18 cellular contexts compared by ENCODE assay signal in genomic region chr20:40275738-40276137, GRCh38.
DNase-seq lines count a peak whose midpoint lies in the region; ATAC-seq and TF ChIP-seq lines count a peak whose summit lies in the region.
"Had no signal": no experiment of that assay in that cellular context is flagged by ENCODE, and none has a peak within 500 bp of the region (broad histone marks: within the 10 kb centered on the region; RNA-seq: fewer than 3 reads in every experiment).

No MANE protein-coding gene starts in this region.

- H3K27me3 Mint-ChIP-seq in GM23338 (ENCODE audit: insufficient read depth, low read depth, poor library complexity) = peaks cover 24% of the 10 kb centered on the region
- H3K27me3 Mint-ChIP-seq in activated CD4-positive, alpha-beta T cell treated with anti-CD3 and anti-CD28 coated beads for 36 hours = peaks cover 2% of the 10 kb centered on the region

- 41% methylated on average over 10 of the region's 10 CpGs for WGBS in smooth muscle cell (ENCODE audit: low lambda C conversion rate)

- no peak for TF ChIP-seq CTCF in GM23338 (conservative IDR thresholded peaks at IDR 0.05; ENCODE audit: low read depth in 2 of 2)
- TF ChIP-seq CTCF in smooth muscle cell (IDR thresholded peaks at IDR 0.05; ENCODE audit: borderline replicate concordance, insufficient read depth, poor library complexity, severe bottlenecking) = no peak

- H3K9me3 ChIP-seq in iPS-15b (ENCODE audit: control insufficient read depth, insufficient read depth, low read length) (no peaks in the 10 kb centered on the region), smooth muscle cell (replicated peaks; ENCODE audit: low read depth) (no peaks in the 10 kb centered on the region)
- H3K9me3 ChIP-seq: A549 had no signal

- H4K20me1 ChIP-seq in GM23338 (replicated peaks; ENCODE audit: insufficient read depth) = no peaks in the 10 kb centered on the region
- H4K20me1 ChIP-seq in smooth muscle cell (ENCODE audit: low read depth) = no peaks in the 10 kb centered on the region

- H3F3A ChIP-seq in GM23338 (replicated peaks; ENCODE audit: low read depth) (peaks cover 32% of the 10 kb centered on the region), smooth muscle cell (ENCODE audit: low read depth) (peaks cover 18% of the 10 kb centered on the region)

- H3K4me3 ChIP-seq in GM23338 (peak overlapping the region; percentile 87), iPS-15b (ENCODE audit: low read depth, low read length) (peak overlapping the region; percentile 3), smooth muscle cell (no peak overlapping the region)
- H3K4me3 ChIP-seq: A549 had no signal

- peak overlapping the region; percentile 87 for H3K4me2 ChIP-seq in GM23338
- H3K4me2 ChIP-seq in smooth muscle cell = peak overlapping the region; percentile 65
- H3K4me2 ChIP-seq: A549 had no signal

- CTCF ChIA-PET in activated CD4-positive, alpha-beta T cell treated with anti-CD3 and anti-CD28 coated beads for 36 hours (lab: Charles Lee) = no interaction called here

- POLR2A ChIA-PET in activated CD4-positive, alpha-beta T cell treated with anti-CD3 and anti-CD28 coated beads for 36 hours (lab: Charles Lee) = no interaction called here

- H3K4me1 ChIP-seq in GM23338 (ENCODE audit: insufficient read depth) (peaks cover 62% of the 10 kb centered on the region), iPS-15b (ENCODE audit: control insufficient read depth, insufficient read depth, low read length) (peaks cover 34% of the 10 kb centered on the region), smooth muscle cell (ENCODE audit: low read depth) (peaks cover 31% of the 10 kb centered on the region)

- H3K27me3 ChIP-seq in GM23338 (ENCODE audit: insufficient read depth) (no peaks in the 10 kb centered on the region), iPS-15b (ENCODE audit: control insufficient read depth, insufficient read depth, low read length) (no peaks in the 10 kb centered on the region), smooth muscle cell (ENCODE audit: low read depth) (no peaks in the 10 kb centered on the region)

- ATAC-seq in GM23338 (no peak), SK-N-SH treated with all-trans-retinoic acid at 6 μM for 48 hours (no peak)
- ATAC-seq in activated CD4-positive, alpha-beta T cell treated with anti-CD3 and anti-CD28 coated beads for 36 hours = no peak
- ATAC-seq: A549 had no signal

- intact Hi-C loops in activated CD4-positive, alpha-beta T cell treated with anti-CD3 and anti-CD28 coated beads for 36 hours (cut with DNase I, micrococcal nuclease) = no loop called here

- peaks cover 10% of the 10 kb centered on the region; the same call in 2 of the 3 replicates for H3K9me3 Mint-ChIP-seq in GM23338
- no peaks in the 10 kb centered on the region for H3K9me3 Mint-ChIP-seq in activated CD4-positive, alpha-beta T cell treated with anti-CD3 and anti-CD28 coated beads for 36 hours (ENCODE audit: low read depth)
- H3K9me3 Mint-ChIP-seq: CD14-positive monocyte had no signal

- H3K36me3 ChIP-seq in GM23338 (ENCODE audit: insufficient read depth) = peaks cover 22% of the 10 kb centered on the region
- peaks cover 2% of the 10 kb centered on the region for H3K36me3 ChIP-seq in iPS-15b (ENCODE audit: control insufficient read depth, insufficient read depth, low read length)
- no peaks in the 10 kb centered on the region for H3K36me3 ChIP-seq in smooth muscle cell (ENCODE audit: low read depth)

- H2AFZ ChIP-seq in GM23338 (no peak overlapping the region), smooth muscle cell (ENCODE audit: low read depth) (no peak overlapping the region)

- H3K79me2 ChIP-seq in GM23338 (replicated peaks; ENCODE audit: insufficient read depth) (peaks cover 35% of the 10 kb centered on the region), smooth muscle cell (ENCODE audit: low read depth) (no peaks in the 10 kb centered on the region)

- DNase-seq in GM23338 (ENCODE audit: low spot score) (no peak), smooth muscle cell (lab: John Stamatoyannopoulos, UW; ENCODE audit: unreplicated experiment) (no peak), NCI-H524 treated with DMSO at 0.1 percent for 48 hours (lab: John Stamatoyannopoulos, UW) (no peak), NOMO-1 treated with dmso at 0.1 percent for 144 hours (lab: John Stamatoyannopoulos, UW; ENCODE audit: unreplicated experiment) (no peak), DMS153 (lab: John Stamatoyannopoulos, UW) (no peak)
- DNase-seq in activated CD4-positive, alpha-beta T cell treated with anti-CD3 and anti-CD28 coated beads for 36 hours = no peak
- DNase-seq: COR-L47, DMS79, IMR-90, Kasumi-1, NCI-H1105 treated with DMSO at 0.1 percent for 48 hours, NCI-H187, NCI-H2171, SIG-M5 had no signal

- peak overlapping the region; percentile 88 for H3K27ac Mint-ChIP-seq in GM23338
- H3K27ac Mint-ChIP-seq in activated CD4-positive, alpha-beta T cell treated with anti-CD3 and anti-CD28 coated beads for 36 hours = no peak overlapping the region
- H3K27ac Mint-ChIP-seq: CD14-positive monocyte had no signal

- H3K9ac ChIP-seq in iPS-15b (ENCODE audit: low read depth, low read length) (peak overlapping the region; percentile 26), smooth muscle cell (ENCODE audit: low read depth) (no peak overlapping the region)

- H3K27ac ChIP-seq in GM23338 (ENCODE audit: low read depth) (peak overlapping the region; percentile 96), smooth muscle cell (ENCODE audit: low read depth) (no peak overlapping the region)
- H3K27ac ChIP-seq: A549 had no signal

- peak overlapping the region; percentile 27 for H3K4me3 Mint-ChIP-seq in GM23338
- H3K4me3 Mint-ChIP-seq in activated CD4-positive, alpha-beta T cell treated with anti-CD3 and anti-CD28 coated beads for 36 hours = no peak overlapping the region

- no peaks in the 10 kb centered on the region for H3K9me2 ChIP-seq in GM23338 (ENCODE audit: insufficient read depth)

- H3K4me1 Mint-ChIP-seq in GM23338 = peaks cover 80% of the 10 kb centered on the region
- no peaks in the 10 kb centered on the region for H3K4me1 Mint-ChIP-seq in activated CD4-positive, alpha-beta T cell treated with anti-CD3 and anti-CD28 coated beads for 36 hours

- H3K36me3 Mint-ChIP-seq in GM23338 (ENCODE audit: low read depth) = peaks cover 90% of the 10 kb centered on the region
- no peaks in the 10 kb centered on the region for H3K36me3 Mint-ChIP-seq in activated CD4-positive, alpha-beta T cell treated with anti-CD3 and anti-CD28 coated beads for 36 hours (ENCODE audit: low read depth)
- H3K36me3 Mint-ChIP-seq: CD14-positive monocyte had no signal

TF ChIP-seq in GM23338, 12 proteins besides CTCF, POLR2A, EP300 and RAD21:
- TF ChIP-seq POLR2AphosphoS5 (IDR thresholded peaks at IDR 0.05; ENCODE audit: low read depth) = no peak

TF ChIP-seq in SK-N-SH treated with all-trans-retinoic acid at 6 μM for 48 hours, 23 proteins besides CTCF, POLR2A, EP300 and RAD21 (continues in another document):
- TF ChIP-seq GLIS3 (CRISPR knock-in tag; IDR thresholded peaks at IDR 0.05) (peak; percentile 59; the same call in 1 of the 2 replicates), ESRRG (CRISPR knock-in tag; IDR thresholded peaks at IDR 0.05) (no peak), ZNF565 (CRISPR knock-in tag; conservative IDR thresholded peaks at IDR 0.05; ENCODE audit: low read depth) (no peak), ISL1 (CRISPR knock-in tag; IDR thresholded peaks at IDR 0.05) (peak; percentile 44), ZC3H10 (CRISPR knock-in tag; IDR thresholded peaks at IDR 0.05) (no peak), BACH2 (CRISPR knock-in tag; IDR thresholded peaks at IDR 0.05; ENCODE audit: borderline replicate concordance) (no peak), SNAI2 (CRISPR knock-in tag; IDR thresholded peaks at IDR 0.05) (0 out of 2 replicates have a peak, but pooled peaks have one; percentile 9), TCF4 (CRISPR knock-in tag; IDR thresholded peaks at IDR 0.05; ENCODE audit: borderline replicate concordance) (peak; percentile 69), ZFP30 (CRISPR knock-in tag; IDR thresholded peaks at IDR 0.05) (no peak), CSRNP3 (CRISPR knock-in tag; IDR thresholded peaks at IDR 0.05) (no peak), PPARA (CRISPR knock-in tag; IDR thresholded peaks at IDR 0.05; ENCODE audit: borderline replicate concordance) (no peak)
- TF ChIP-seq, protein P1, sequence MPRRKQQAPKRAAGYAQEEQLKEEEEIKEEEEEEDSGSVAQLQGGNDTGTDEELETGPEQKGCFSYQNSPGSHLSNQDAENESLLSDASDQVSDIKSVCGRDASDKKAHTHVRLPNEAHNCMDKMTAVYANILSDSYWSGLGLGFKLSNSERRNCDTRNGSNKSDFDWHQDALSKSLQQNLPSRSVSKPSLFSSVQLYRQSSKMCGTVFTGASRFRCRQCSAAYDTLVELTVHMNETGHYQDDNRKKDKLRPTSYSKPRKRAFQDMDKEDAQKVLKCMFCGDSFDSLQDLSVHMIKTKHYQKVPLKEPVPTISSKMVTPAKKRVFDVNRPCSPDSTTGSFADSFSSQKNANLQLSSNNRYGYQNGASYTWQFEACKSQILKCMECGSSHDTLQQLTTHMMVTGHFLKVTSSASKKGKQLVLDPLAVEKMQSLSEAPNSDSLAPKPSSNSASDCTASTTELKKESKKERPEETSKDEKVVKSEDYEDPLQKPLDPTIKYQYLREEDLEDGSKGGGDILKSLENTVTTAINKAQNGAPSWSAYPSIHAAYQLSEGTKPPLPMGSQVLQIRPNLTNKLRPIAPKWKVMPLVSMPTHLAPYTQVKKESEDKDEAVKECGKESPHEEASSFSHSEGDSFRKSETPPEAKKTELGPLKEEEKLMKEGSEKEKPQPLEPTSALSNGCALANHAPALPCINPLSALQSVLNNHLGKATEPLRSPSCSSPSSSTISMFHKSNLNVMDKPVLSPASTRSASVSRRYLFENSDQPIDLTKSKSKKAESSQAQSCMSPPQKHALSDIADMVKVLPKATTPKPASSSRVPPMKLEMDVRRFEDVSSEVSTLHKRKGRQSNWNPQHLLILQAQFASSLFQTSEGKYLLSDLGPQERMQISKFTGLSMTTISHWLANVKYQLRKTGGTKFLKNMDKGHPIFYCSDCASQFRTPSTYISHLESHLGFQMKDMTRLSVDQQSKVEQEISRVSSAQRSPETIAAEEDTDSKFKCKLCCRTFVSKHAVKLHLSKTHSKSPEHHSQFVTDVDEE (CRISPR knock-in tag; IDR thresholded peaks at IDR 0.05) = peak; percentile 69; the same call in 1 of the 2 replicates
